ENCODE assay signal across 7 cellular contexts in genomic region chr16:425740-426114, GRCh38. TPM values are rescaled to one million over a fixed set of nuclear protein-coding genes. Genes with fewer than 3 reads are reported as not detected.
A peak's percentile ranks its signal among the peaks of the same experiment; 100 is the strongest.
DNase-seq lines count a peak whose midpoint lies in the region; ATAC-seq, FAIRE-seq and TF ChIP-seq lines count a peak whose summit lies in the region.

No MANE protein-coding gene starts in this region.

- CTCF ChIA-PET in H1 (lab: Charles Lee; ENCODE audit: partially characterized antibody), result interaction anchor here (0.8 to 2.9 kb wide), 7 partner anchors 11 to 185 kb away, joined by 3 to 9 read pairs (median 4); no protein-coding TSS in a partner anchor

- H3K9me3 ChIP-seq in H1 (ENCODE audit: insufficient read depth in 2 of 2, low read depth in 1 of 2, low read length in 1 of 2), result no peaks in the 10 kb centered on the region

- peaks cover 11 to 33% (median 24%) of the 10 kb centered on the region in 4 experiments for H3K27me3 ChIP-seq in H1 (replicated peaks in 1 of 4; ENCODE audit: control insufficient read depth in 3 of 4, extremely low read depth in 1 of 4, insufficient read depth in 3 of 4, low read length in 3 of 4)

- TF ChIP-seq EP300 in H1 (IDR thresholded peaks at IDR 0.05; ENCODE audit: borderline replicate concordance in 1 of 2, low read depth in 2 of 2, low read length in 2 of 2), result no peak

- peaks cover 4% of the 10 kb centered on the region for H3K79me1 ChIP-seq in H1 (ENCODE audit: low read depth, low read length)

- no peak overlapping the region for H3K4ac ChIP-seq in H1 (replicated peaks; ENCODE audit: insufficient read length, low read depth, low read length)

- no peak for TF ChIP-seq CTCF in HFF-Myc (IDR thresholded peaks at IDR 0.05; ENCODE audit: low read depth, low read length, missing control alignments)
- TF ChIP-seq CTCF in H1 (IDR thresholded peaks at IDR 0.05; ENCODE audit: control extremely low read depth in 1 of 3, insufficient read depth in 1 of 3, low read depth in 1 of 3, low read length in 3 of 3), result no peak
- no peak for TF ChIP-seq CTCF in omental fat pad (IDR thresholded peaks at IDR 0.05)

- H3K27ac ChIP-seq in H1 (ENCODE audit: low read depth, low read length), result no peak overlapping the region

- no peak overlapping the region for H2AFZ ChIP-seq in H1 (ENCODE audit: low read length)

- TF ChIP-seq RAD21 in H1 (IDR thresholded peaks at IDR 0.05 in 1 of 2, conservative IDR thresholded peaks at IDR 0.05 in 1 of 2; ENCODE audit: low read depth in 2 of 2, low read length in 2 of 2), result no peak

- no peaks in the 10 kb centered on the region for H3K36me3 ChIP-seq in H1 (ENCODE audit: control insufficient read depth in 2 of 4, insufficient read depth in 4 of 4, low read length in 3 of 4)

- ATAC-seq in GM18520 (IDR thresholded peaks at IDR 0.05; ENCODE audit: unreplicated experiment) (peak; percentile 16), omental fat pad (ENCODE audit: low FRiP score) (peak; percentile 17)

- H3K23ac ChIP-seq in H1 (ENCODE audit: insufficient read length), result no peak overlapping the region

- 1% methylated on average over 41 of the region's 63 CpGs; no CpG with 5 or more reads in 1 of the 2 experiments for WGBS in H1 (ENCODE audit: extremely low coverage in 1 of 2, insufficient coverage in 1 of 2, insufficient read length in 1 of 2, insufficient replicate concordance in 2 of 2, low coverage in 1 of 2, low lambda C conversion rate in 2 of 2, missing lambda C conversion rate in 1 of 2), 2 experiments

- H4K20me1 ChIP-seq in H1 (replicated peaks in 1 of 2; ENCODE audit: control insufficient read depth in 1 of 2, insufficient read depth in 2 of 2, low read length in 2 of 2), result peaks cover 4 to 15% of the 10 kb centered on the region in 2 experiments

- no peak overlapping the region for H2BK15ac ChIP-seq in H1 (ENCODE audit: low read length)

- H3K4me2 ChIP-seq in H1 (ENCODE audit: insufficient read depth in 1 of 2, low read depth in 2 of 2, low read length in 2 of 2), result peak overlapping the region; percentile 86 to 99; a peak in 2 of 4 replicates

- H2BK120ac ChIP-seq in H1 (replicated peaks; ENCODE audit: low read depth, low read length), result no peak overlapping the region

- peaks cover 13% of the 10 kb centered on the region; the same call in 1 of the 2 replicates for H3K23me2 ChIP-seq in H1 (ENCODE audit: low read depth, low read length)

- no peak overlapping the region for H4K8ac ChIP-seq in H1 (ENCODE audit: extremely low read depth, insufficient read depth, low read length)

- H3K14ac ChIP-seq in H1 (ENCODE audit: insufficient read length), result no peak overlapping the region

- no peak overlapping the region for H2BK12ac ChIP-seq in H1 (ENCODE audit: low read depth, low read length)

- H3K18ac ChIP-seq in H1 (ENCODE audit: extremely low read depth, low read length), result no peak overlapping the region

- no peak overlapping the region for H3K56ac ChIP-seq in H1 (replicated peaks; ENCODE audit: insufficient read length, low read depth, low read length)

- H3K79me2 ChIP-seq in H1 (ENCODE audit: control insufficient read depth in 1 of 2, insufficient read depth in 2 of 2, low read length in 2 of 2), result peaks cover 0 to 32% of the 10 kb centered on the region in 2 experiments; a peak in 2 of 4 replicates

- peaks cover 0 to 15% (median 7%) of the 10 kb centered on the region in 4 experiments; a peak in 4 of 7 replicates for H3K4me1 ChIP-seq in H1 (replicated peaks in 1 of 4; ENCODE audit: control insufficient read depth in 3 of 4, insufficient read depth in 4 of 4, low read length in 3 of 4)

- H2AK5ac ChIP-seq in H1 (ENCODE audit: low read depth, low read length), result no peak overlapping the region

- no peak overlapping the region for H4K5ac ChIP-seq in H1 (ENCODE audit: insufficient read length, low read depth, low read length)

- FAIRE-seq in H1 (lab: Jason Lieb, UNC) (no peak), frontal cortex (lab: Jason Lieb, UNC) (no peak)

- H3K4me3 ChIP-seq in HFF-Myc (replicated peaks; ENCODE audit: low read depth, low read length) (peak overlapping the region; percentile 65), H1 (ENCODE audit: extremely low read depth in 1 of 4, insufficient read depth in 2 of 4, low read depth in 3 of 4, low read length in 4 of 4) (peak overlapping the region in 3 of 4 experiments; percentile 60 to 97 (median 68); a peak in 5 of 8 replicates)

- TF ChIP-seq POLR2A in H1 (IDR thresholded peaks at IDR 0.05; ENCODE audit: control extremely low read depth in 1 of 2, low read depth in 2 of 2, low read length in 2 of 2), result no peak

- H2BK20ac ChIP-seq in H1 (ENCODE audit: low read length), result no peak overlapping the region

- POLR2A ChIA-PET in H1 (lab: Charles Lee; ENCODE audit: partially characterized antibody), result interaction anchor here (0.9 to 2.3 kb wide), 11 partner anchors 11 to 133 kb away, joined by 3 to 6 read pairs (median 4); partner anchors contain the start of gene DECR2

- H2BK5ac ChIP-seq in H1 (ENCODE audit: low read depth, low read length), result no peak overlapping the region

- DNase-seq in HFF-Myc (ENCODE audit: extremely low read depth, low read depth), result no peak
- DNase-seq in RKO (ENCODE audit: low spot score), result peak; percentile 31
- DNase-seq in H1 (ENCODE audit: low read depth in 1 of 2, low spot score in 2 of 2), result no peak
- DNase-seq in omental fat pad (ENCODE audit: low spot score), result no peak
- no peak for DNase-seq in DMS153 treated with DMSO at 0.1 percent for 48 hours (lab: John Stamatoyannopoulos, UW; ENCODE audit: unreplicated experiment)
- no peak for DNase-seq in frontal cortex (ENCODE audit: low spot score in 2 of 2)

- H3K9ac ChIP-seq in H1 (replicated peaks in 1 of 4; ENCODE audit: extremely low read depth in 1 of 4, low read depth in 3 of 4, low read length in 3 of 4), result peak overlapping the region in 3 of 4 experiments; percentile 62 to 75 (median 71); a peak in 3 of 7 replicates

- H4K91ac ChIP-seq in H1 (replicated peaks; ENCODE audit: insufficient read length, low read length), result no peak overlapping the region

RNA-seq across cellular contexts. Expression of gene RAB11FIP3, which starts 0.3 kb away (rescaled TPM):
- 32.4 and 35.2 TPM in 2 replicates for total RNA-seq in H1 (2021; fragmentation: NEBNext Ultra II Directional; extraction: Animal tissue kit (Norgen Biotek cat#: 25700))
- 9.3 and 16.6 TPM in 2 replicates for polyA plus RNA-seq in H1 (2011; rRNA removed)
- 15.1 TPM for polyA plus RNA-seq in H1 (2011; cell fraction: cytosol; rRNA removed)
- polyA plus RNA-seq in H1 (2011; cell fraction: nucleus; rRNA removed), result 37.6 TPM
- 21.9 to 33.3 TPM (median 31.0 TPM) in 4 replicates for polyA plus RNA-seq in H1 (2012, experiment 1 of 2)
- 20.2 TPM for polyA plus RNA-seq in H1 (2012, experiment 2 of 2)
- polyA plus RNA-seq in H1 (2013, experiment 1 of 2), result 12.5 TPM
- 11.9 TPM for polyA plus RNA-seq in H1 (2013, experiment 2 of 2)
- 9.7 and 14.5 TPM in 2 replicates for polyA minus RNA-seq in H1 (2011; rRNA and poly(A)+ RNA removed)
- polyA minus RNA-seq in H1 (2011; cell fraction: cytosol; rRNA and poly(A)+ RNA removed), result 10.8 TPM
- polyA minus RNA-seq in H1 (2011; cell fraction: nucleus; rRNA and poly(A)+ RNA removed), result 21.0 TPM
- 10 to 100 TPM; 24.9 to 52.2 (median 48.7) TPM for total RNA-seq in omental fat pad
- total RNA-seq in frontal cortex, result 26.5 TPM

RNA-seq across cellular contexts. Expression of gene DECR2, which starts 24.0 kb away (rescaled TPM):
- total RNA-seq in H1 (2021; fragmentation: NEBNext Ultra II Directional; extraction: Animal tissue kit (Norgen Biotek cat#: 25700)), result 28.2 and 30.6 TPM in 2 replicates
- polyA plus RNA-seq in H1 (2011; rRNA removed), result 39.9 and 58.5 TPM in 2 replicates
- polyA plus RNA-seq in H1 (2011; cell fraction: cytosol; rRNA removed), result 43.2 TPM
- polyA plus RNA-seq in H1 (2011; cell fraction: nucleus; rRNA removed), result 104 TPM
- 23.8 to 34.0 TPM (median 28.4 TPM) in 4 replicates for polyA plus RNA-seq in H1 (2012, experiment 1 of 2)
- 22.3 TPM for polyA plus RNA-seq in H1 (2012, experiment 2 of 2)
- 23.1 TPM for polyA plus RNA-seq in H1 (2013, experiment 1 of 2)
- 20.7 TPM for polyA plus RNA-seq in H1 (2013, experiment 2 of 2)
- 6.4 and 7.8 TPM in 2 replicates for polyA minus RNA-seq in H1 (2011; rRNA and poly(A)+ RNA removed)
- polyA minus RNA-seq in H1 (2011; cell fraction: cytosol; rRNA and poly(A)+ RNA removed), result 17.0 TPM
- polyA minus RNA-seq in H1 (2011; cell fraction: nucleus; rRNA and poly(A)+ RNA removed), result 17.9 TPM
- total RNA-seq in omental fat pad (10 to 100 TPM; 16.5 to 30.9 (median 21.4) TPM), frontal cortex (7.7 TPM)

RNA-seq across cellular contexts. Expression of gene NME4, which starts 28.7 kb away (rescaled TPM):
- 408 and 418 TPM in 2 replicates for total RNA-seq in H1 (2021; fragmentation: NEBNext Ultra II Directional; extraction: Animal tissue kit (Norgen Biotek cat#: 25700))
- 863 and 1,107 TPM in 2 replicates for polyA plus RNA-seq in H1 (2011; rRNA removed)
- 668 TPM for polyA plus RNA-seq in H1 (2011; cell fraction: cytosol; rRNA removed)
- polyA plus RNA-seq in H1 (2011; cell fraction: nucleus; rRNA removed), result 729 TPM
- 330 to 521 TPM (median 486 TPM) in 4 replicates for polyA plus RNA-seq in H1 (2012, experiment 1 of 2)
- polyA plus RNA-seq in H1 (2012, experiment 2 of 2), result 430 TPM
- polyA plus RNA-seq in H1 (2013, experiment 1 of 2), result 339 TPM
- polyA plus RNA-seq in H1 (2013, experiment 2 of 2), result 335 TPM
- 89.1 and 100 TPM in 2 replicates for polyA minus RNA-seq in H1 (2011; rRNA and poly(A)+ RNA removed)
- 116 TPM for polyA minus RNA-seq in H1 (2011; cell fraction: cytosol; rRNA and poly(A)+ RNA removed)
- polyA minus RNA-seq in H1 (2011; cell fraction: nucleus; rRNA and poly(A)+ RNA removed), result 153 TPM
- total RNA-seq in omental fat pad (100 to 1,000 TPM in 1 of 4 donors, 10 to 100 TPM in 3; 49.5 to 115 (median 79.3) TPM), frontal cortex (12.6 TPM)

RNA-seq across cellular contexts. Expression of gene PGAP6, which starts 43.9 kb away (rescaled TPM):
- 86.8 and 92.9 TPM in 2 replicates for total RNA-seq in H1 (2021; fragmentation: NEBNext Ultra II Directional; extraction: Animal tissue kit (Norgen Biotek cat#: 25700))
- 364 and 441 TPM in 2 replicates for polyA plus RNA-seq in H1 (2011; rRNA removed)
- 227 TPM for polyA plus RNA-seq in H1 (2011; cell fraction: cytosol; rRNA removed)
- 362 TPM for polyA plus RNA-seq in H1 (2011; cell fraction: nucleus; rRNA removed)
- 72.3 to 126 TPM (median 121 TPM) in 4 replicates for polyA plus RNA-seq in H1 (2012, experiment 1 of 2)
- polyA plus RNA-seq in H1 (2012, experiment 2 of 2), result 70.7 TPM
- polyA plus RNA-seq in H1 (2013, experiment 1 of 2), result 90.3 TPM
- 94.9 TPM for polyA plus RNA-seq in H1 (2013, experiment 2 of 2)
- polyA minus RNA-seq in H1 (2011; rRNA and poly(A)+ RNA removed), result 167 and 180 TPM in 2 replicates
- 106 TPM for polyA minus RNA-seq in H1 (2011; cell fraction: cytosol; rRNA and poly(A)+ RNA removed)
- 104 TPM for polyA minus RNA-seq in H1 (2011; cell fraction: nucleus; rRNA and poly(A)+ RNA removed)
- total RNA-seq in omental fat pad (10 to 100 TPM; 27.3 to 41.1 (median 39.0) TPM), frontal cortex (18.8 TPM)

RNA-seq across cellular contexts. Expression of gene MRPL28, which starts 55.4 kb away (rescaled TPM):
- total RNA-seq in H1 (2021; fragmentation: NEBNext Ultra II Directional; extraction: Animal tissue kit (Norgen Biotek cat#: 25700)), result 88.9 and 95.7 TPM in 2 replicates
- polyA plus RNA-seq in H1 (2011; rRNA removed), result 188 and 257 TPM in 2 replicates
- 238 TPM for polyA plus RNA-seq in H1 (2011; cell fraction: cytosol; rRNA removed)
- 174 TPM for polyA plus RNA-seq in H1 (2011; cell fraction: nucleus; rRNA removed)
- 80.1 to 165 TPM (median 138 TPM) in 4 replicates for polyA plus RNA-seq in H1 (2012, experiment 1 of 2)
- 134 TPM for polyA plus RNA-seq in H1 (2012, experiment 2 of 2)
- polyA plus RNA-seq in H1 (2013, experiment 1 of 2), result 74.5 TPM
- 74.2 TPM for polyA plus RNA-seq in H1 (2013, experiment 2 of 2)
- polyA minus RNA-seq in H1 (2011; rRNA and poly(A)+ RNA removed), result 52.8 and 69.8 TPM in 2 replicates
- 45.9 TPM for polyA minus RNA-seq in H1 (2011; cell fraction: cytosol; rRNA and poly(A)+ RNA removed)
- 37.7 TPM for polyA minus RNA-seq in H1 (2011; cell fraction: nucleus; rRNA and poly(A)+ RNA removed)
- total RNA-seq in omental fat pad (10 to 100 TPM; 53.3 to 58.2 (median 53.9) TPM), frontal cortex (44.8 TPM)
